Comparison of ENCODE assay signal across 8 cellular contexts in genomic region chr14:100278702-100279101, GRCh38. TPM values are rescaled to one million over a fixed set of nuclear protein-coding genes. Genes with fewer than 3 reads are reported as not detected.
A peak's percentile ranks its signal among the peaks of the same experiment; 100 is the strongest.
DNase-seq lines count a peak whose midpoint lies in the region; ATAC-seq and TF ChIP-seq lines count a peak whose summit lies in the region.

No MANE protein-coding gene starts in this region.

- no peaks in the 10 kb centered on the region for H3K27me3 ChIP-seq in naive thymus-derived CD4-positive, alpha-beta T cell (ENCODE audit: control insufficient read depth in 2 of 2, insufficient read depth in 2 of 2, low read length in 2 of 2)

- DNase-seq in GM10248 (ENCODE audit: extremely low spot score) (peak; percentile 39), sciatic nerve (ENCODE audit: low spot score) (no peak), NCI-H128 (lab: John Stamatoyannopoulos, UW; ENCODE audit: unreplicated experiment) (no peak), hypothalamus (lab: John Stamatoyannopoulos, UW) (no peak)
- DNase-seq in naive thymus-derived CD4-positive, alpha-beta T cell: no peak
- no peak for DNase-seq in stimulated activated CD4-positive, alpha-beta T cell treated with anti-CD3 and anti-CD28 coated beads, Interleukin-15, amount 100 ng/mL, for 24 hours

- peaks cover 56% of the 10 kb centered on the region for H3K4me1 Mint-ChIP-seq in activated naive CD8-positive, alpha-beta T cell (ENCODE audit: low read depth)
- peaks cover 23 to 59% (median 48%) of the 10 kb centered on the region in 7 donors for H3K4me1 Mint-ChIP-seq in naive thymus-derived CD4-positive, alpha-beta T cell

- no peaks in the 10 kb centered on the region for H3K27me3 Mint-ChIP-seq in activated naive CD8-positive, alpha-beta T cell
- no peaks in the 10 kb centered on the region for H3K27me3 Mint-ChIP-seq in naive thymus-derived CD4-positive, alpha-beta T cell

- H3K9me3 ChIP-seq in naive thymus-derived CD4-positive, alpha-beta T cell (ENCODE audit: control insufficient read depth in 2 of 3, low read length in 3 of 3): no peaks in the 10 kb centered on the region

- no peaks in the 10 kb centered on the region for H3K9me3 Mint-ChIP-seq in activated naive CD8-positive, alpha-beta T cell (ENCODE audit: low read depth)
- H3K9me3 Mint-ChIP-seq in naive thymus-derived CD4-positive, alpha-beta T cell: no peaks in the 10 kb centered on the region

- TF ChIP-seq CTCF in GM10248 (IDR thresholded peaks at IDR 0.05; ENCODE audit: control extremely low read depth, extremely low read depth, low read depth, missing control alignments): no peak

- CTCF ChIA-PET in GM10248 (lab: Yijun Ruan, JAX): interaction anchor here (0.8 to 1.6 kb wide), 5 partner anchors 10 to 86 kb away, joined by 3 to 4 read pairs (median 4); no protein-coding TSS in a partner anchor
- CTCF ChIA-PET in naive thymus-derived CD4-positive, alpha-beta T cell (lab: Charles Lee): no interaction called here

- H3K4me1 ChIP-seq in naive thymus-derived CD4-positive, alpha-beta T cell (ENCODE audit: control insufficient read depth in 2 of 2, insufficient read depth in 2 of 2, low read length in 2 of 2): peaks cover 18 to 24% of the 10 kb centered on the region in 2 donors

- POLR2A ChIA-PET in GM10248 (lab: Yijun Ruan, JAX): no interaction called here
- POLR2A ChIA-PET in naive thymus-derived CD4-positive, alpha-beta T cell (lab: Charles Lee): no interaction called here

- H3K27ac Mint-ChIP-seq in activated naive CD8-positive, alpha-beta T cell: peak overlapping the region; percentile 51
- peak overlapping the region in 7 of 9 donors; percentile 29 to 84 (median 75) for H3K27ac Mint-ChIP-seq in naive thymus-derived CD4-positive, alpha-beta T cell

- H3K36me3 ChIP-seq in naive thymus-derived CD4-positive, alpha-beta T cell (ENCODE audit: control insufficient read depth in 2 of 3, insufficient read depth in 3 of 3, low read length in 3 of 3): peaks cover 0 to 23% (median 4%) of the 10 kb centered on the region in 3 experiments

- no peaks in the 10 kb centered on the region for H3K36me3 Mint-ChIP-seq in activated naive CD8-positive, alpha-beta T cell
- H3K36me3 Mint-ChIP-seq in naive thymus-derived CD4-positive, alpha-beta T cell: peaks cover 0 to 11% (median 4%) of the 10 kb centered on the region in 5 donors

- no peak overlapping the region for H3K4me3 Mint-ChIP-seq in activated naive CD8-positive, alpha-beta T cell
- no peak overlapping the region for H3K4me3 Mint-ChIP-seq in naive thymus-derived CD4-positive, alpha-beta T cell

- intact Hi-C loops in naive thymus-derived CD4-positive, alpha-beta T cell (cut with micrococcal nuclease): no loop called here
- intact Hi-C loops in sciatic nerve (cut with DNase I): no loop called here

- H3K27ac ChIP-seq in naive thymus-derived CD4-positive, alpha-beta T cell (ENCODE audit: low read depth, low read length): no peak overlapping the region

- ATAC-seq in HG03378 (IDR thresholded peaks at IDR 0.05; ENCODE audit: unreplicated experiment): peak; percentile 52
- ATAC-seq in naive thymus-derived CD4-positive, alpha-beta T cell: peak; percentile 57
- ATAC-seq in sciatic nerve: no peak

- no peak overlapping the region for H3K4me3 ChIP-seq in naive thymus-derived CD4-positive, alpha-beta T cell (ENCODE audit: low read length)

RNA-seq across cellular contexts. Expression of gene SLC25A29, which starts 27.5 kb away (rescaled TPM):
- total RNA-seq in naive thymus-derived CD4-positive, alpha-beta T cell: 10 to 100 TPM in 3 of 5 experiments, 1 to 10 TPM in 2; 5.9 to 25.6 (median 10.4) TPM
- 1 to 10 TPM in 1 of 2 donors, under 1 TPM in 1; 0.38 to 5.3 TPM for polyA plus RNA-seq in naive thymus-derived CD4-positive, alpha-beta T cell
- 86.8 TPM for total RNA-seq in sciatic nerve

RNA-seq across cellular contexts. Expression of gene YY1, which starts 39.8 kb away (rescaled TPM):
- total RNA-seq in naive thymus-derived CD4-positive, alpha-beta T cell: 10 to 100 TPM; 65.8 to 99.7 (median 92.2) TPM
- 10 to 100 TPM; 15.2 to 18.0 TPM for polyA plus RNA-seq in naive thymus-derived CD4-positive, alpha-beta T cell
- total RNA-seq in sciatic nerve: 59.9 TPM

RNA-seq across cellular contexts. Expression of gene SLC25A47, which starts 44.4 kb away (rescaled TPM):
- not detected for total RNA-seq in naive thymus-derived CD4-positive, alpha-beta T cell
- not detected for polyA plus RNA-seq in naive thymus-derived CD4-positive, alpha-beta T cell
- not detected for total RNA-seq in sciatic nerve
